Comparison of ENCODE assay signal across 26 cellular contexts in genomic region chr11:73400293-73400692, GRCh38. TPM values are rescaled to one million over a fixed set of nuclear protein-coding genes. Genes with fewer than 3 reads are reported as not detected.
DNase-seq lines count a peak whose midpoint lies in the region; ATAC-seq and TF ChIP-seq lines count a peak whose summit lies in the region.
"Had no signal": no experiment of that assay in that cellular context is flagged by ENCODE, and none has a peak within 500 bp of the region (broad histone marks: within the 10 kb centered on the region; RNA-seq: fewer than 3 reads in every experiment).

No MANE protein-coding gene starts in this region.

- H3K27me3 Mint-ChIP-seq in CD4-positive, alpha-beta memory T cell = no peaks in the 10 kb centered on the region
- no peaks in the 10 kb centered on the region for H3K27me3 Mint-ChIP-seq in central memory CD8-positive, alpha-beta T cell
- H3K27me3 Mint-ChIP-seq in T-cell = no peaks in the 10 kb centered on the region
- H3K27me3 Mint-ChIP-seq: activated naive CD4-positive, alpha-beta T cell treated with anti-CD3 and anti-CD28 coated beads, Interleukin-2, amount 50 U/mL, for 24 hours; CD4-positive, alpha-beta T cell; dendritic cell treated with granulocyte-macrophage colony-stimulating factor and Interleukin-4, amounts not matched to agents 40 ng/mL and 50 ng/mL, for 4 days had no signal

- intact Hi-C loops in CD4-positive, alpha-beta memory T cell (cut with micrococcal nuclease) = no loop called here
- intact Hi-C loops in body of pancreas (cut with DNase I) = no loop called here

- H3K18ac ChIP-seq in trophoblast cell (ENCODE audit: low read length) = no peak overlapping the region

- H3K9ac ChIP-seq in trophoblast cell (ENCODE audit: low read length) = no peak overlapping the region
- H3K9ac ChIP-seq: GM23248 had no signal

- no peak overlapping the region for H3K4me3 Mint-ChIP-seq in CD4-positive, alpha-beta memory T cell
- H3K4me3 Mint-ChIP-seq in central memory CD8-positive, alpha-beta T cell = no peak overlapping the region
- H3K4me3 Mint-ChIP-seq in T-cell = no peak overlapping the region
- H3K4me3 Mint-ChIP-seq: activated naive CD4-positive, alpha-beta T cell treated with anti-CD3 and anti-CD28 coated beads, Interleukin-2, amount 50 U/mL, for 24 hours; CD4-positive, alpha-beta T cell; dendritic cell treated with granulocyte-macrophage colony-stimulating factor and Interleukin-4, amounts not matched to agents 40 ng/mL and 50 ng/mL, for 4 days had no signal

- peaks cover 0 to 12% (median under 1%) of the 10 kb centered on the region in 4 donors for H3K4me1 Mint-ChIP-seq in CD4-positive, alpha-beta memory T cell
- peaks cover 6% of the 10 kb centered on the region for H3K4me1 Mint-ChIP-seq in central memory CD8-positive, alpha-beta T cell
- H3K4me1 Mint-ChIP-seq in T-cell = peaks cover 0 to 6% (median 0%) of the 10 kb centered on the region in 3 donors
- H3K4me1 Mint-ChIP-seq: activated naive CD4-positive, alpha-beta T cell treated with anti-CD3 and anti-CD28 coated beads, Interleukin-2, amount 50 U/mL, for 24 hours had no signal

- no peaks in the 10 kb centered on the region for H3K9me3 ChIP-seq in CD4-positive, alpha-beta memory T cell (ENCODE audit: control insufficient read depth in 1 of 2, low read length in 2 of 2)
- peaks cover 3% of the 10 kb centered on the region for H3K9me3 ChIP-seq in trophoblast cell (ENCODE audit: insufficient read depth, low read depth, low read length)
- no peaks in the 10 kb centered on the region for H3K9me3 ChIP-seq in body of pancreas
- H3K9me3 ChIP-seq: SJSA1, spleen, thoracic aorta had no signal

- no peak for TF ChIP-seq CTCF in body of pancreas (IDR thresholded peaks at IDR 0.05)

- no peak overlapping the region for H3K14ac ChIP-seq in trophoblast cell (ENCODE audit: low read length)

- no peak overlapping the region for H4K12ac ChIP-seq in trophoblast cell (ENCODE audit: low read depth, low read length)

- ATAC-seq in central memory CD8-positive, alpha-beta T cell (replicated peaks; ENCODE audit: extremely low read depth, poor library complexity, severe bottlenecking) = no peak
- ATAC-seq in body of pancreas (no peak), T-cell (replicated peaks in 1 of 4) (no peak)

- DNase-seq in CD4-positive, alpha-beta memory T cell = no peak
- peak; percentile 20 for DNase-seq in H7
- DNase-seq in central memory CD8-positive, alpha-beta T cell (ENCODE audit: low spot score in 2 of 2) = no peak
- no peak for DNase-seq in trophoblast cell
- no peak for DNase-seq in body of pancreas
- DNase-seq in SK-N-DZ (ENCODE audit: low spot score) = no peak
- DNase-seq in T-cell = no peak
- DNase-seq: activated CD4-positive, alpha-beta T cell treated with anti-CD3 and anti-CD28 coated beads for 48 hours; anterior cingulate cortex; caudate nucleus; CD4-positive, alpha-beta T cell; DMS153; GM23248; Karpas-422; kidney glomerular epithelial cell; NCI-H2171 treated with DMSO at 0.1 percent for 48 hours; NCI-H524 treated with DMSO at 0.1 percent for 48 hours; retina; spleen; stimulated activated CD4-positive, alpha-beta T cell treated with anti-CD3 and anti-CD28 coated beads, Interleukin-2, amount 100 ng/mL, for 48 hours; stimulated activated naive CD4-positive, alpha-beta T cell treated with Interleukin-2 at 50 U/mL for 16 hours had no signal

- no peak overlapping the region for H2AFZ ChIP-seq in trophoblast cell (ENCODE audit: insufficient read depth, low read length, poor library complexity)
- H2AFZ ChIP-seq: GM23248 had no signal

- CTCF ChIA-PET in CD4-positive, alpha-beta memory T cell (lab: Charles Lee; ENCODE audit: partially characterized antibody) = interaction anchor here (1.3 to 6.0 kb wide), 2 partner anchors 49 to 261 kb away, joined by 7 to 42 read pairs; no protein-coding TSS in a partner anchor
- CTCF ChIA-PET in T-cell (lab: Charles Lee) = interaction anchor here in 1 of 2 donors (0.6 to 3.1 kb wide), 3 partner anchors 10 to 49 kb away, joined by 3 to 11 read pairs (median 3); no protein-coding TSS in a partner anchor

- POLR2A ChIA-PET in CD4-positive, alpha-beta memory T cell (lab: Charles Lee; ENCODE audit: partially characterized antibody) = no interaction called here
- POLR2A ChIA-PET in T-cell (lab: Charles Lee) = no interaction called here

- H3K4me2 ChIP-seq in trophoblast cell (ENCODE audit: low read length) = no peak overlapping the region

- H3K79me1 ChIP-seq in trophoblast cell (ENCODE audit: low read length) = peaks cover 6% of the 10 kb centered on the region

- H2AK5ac ChIP-seq in trophoblast cell (ENCODE audit: low read length) = no peak overlapping the region

- H2BK120ac ChIP-seq in trophoblast cell (ENCODE audit: insufficient read depth, low read length, poor library complexity) = no peak overlapping the region

- peaks cover 2% of the 10 kb centered on the region for H3K79me2 ChIP-seq in trophoblast cell (ENCODE audit: control insufficient read depth, insufficient read depth, low read length, poor library complexity)

- no CpG with 5 or more reads among the region's 6 CpGs for WGBS in trophoblast cell (ENCODE audit: extremely low coverage, insufficient coverage, insufficient read length)
- 89 to 95% methylated on average over 6 of the region's 6 CpGs for WGBS in body of pancreas, 2 donors

- no peaks in the 10 kb centered on the region for H3K36me3 ChIP-seq in CD4-positive, alpha-beta memory T cell (ENCODE audit: insufficient read depth, low read length)
- H3K36me3 ChIP-seq in H7 (replicated peaks; ENCODE audit: control insufficient read depth, insufficient read depth, low read length) (no peaks in the 10 kb centered on the region), trophoblast cell (ENCODE audit: control insufficient read depth in 1 of 2, insufficient read depth in 2 of 2, low read length in 2 of 2) (peaks cover 11 to 23% of the 10 kb centered on the region in 2 experiments), body of pancreas (replicated peaks in 1 of 2; ENCODE audit: insufficient read depth in 1 of 2, low read depth in 2 of 2) (no peaks in the 10 kb centered on the region)
- H3K36me3 ChIP-seq: thoracic aorta had no signal

- no peak overlapping the region for H3K23ac ChIP-seq in trophoblast cell (ENCODE audit: low read length)

- peaks cover 3 to 17% of the 10 kb centered on the region in 2 donors for H3K36me3 Mint-ChIP-seq in CD4-positive, alpha-beta memory T cell
- peaks cover 37% of the 10 kb centered on the region for H3K36me3 Mint-ChIP-seq in central memory CD8-positive, alpha-beta T cell (ENCODE audit: insufficient read depth)
- H3K36me3 Mint-ChIP-seq in T-cell = peaks cover 4% of the 10 kb centered on the region

- H3K27ac Mint-ChIP-seq in CD4-positive, alpha-beta memory T cell = peak overlapping the region in 5 of 7 donors; percentile 41 to 79 (median 52)
- peak overlapping the region; percentile 54 for H3K27ac Mint-ChIP-seq in central memory CD8-positive, alpha-beta T cell (ENCODE audit: low read depth)
- H3K27ac Mint-ChIP-seq in T-cell = peak overlapping the region in 1 of 2 donors; percentile 58

- H4K8ac ChIP-seq in trophoblast cell (ENCODE audit: low read depth, low read length) = no peak overlapping the region

- H2BK12ac ChIP-seq in trophoblast cell (ENCODE audit: low read length) = no peak overlapping the region

- no peaks in the 10 kb centered on the region for H3K27me3 ChIP-seq in CD4-positive, alpha-beta memory T cell (ENCODE audit: insufficient read depth, low read length)
- H3K27me3 ChIP-seq in H7 (ENCODE audit: control insufficient read depth, insufficient read depth, low read length) = no peaks in the 10 kb centered on the region
- H3K27me3 ChIP-seq in trophoblast cell (ENCODE audit: insufficient read depth, low read length) = no peaks in the 10 kb centered on the region
- no peaks in the 10 kb centered on the region for H3K27me3 ChIP-seq in body of pancreas
- H3K27me3 ChIP-seq: SJSA1, spleen had no signal

- peak overlapping the region; percentile 2 for H2BK5ac ChIP-seq in trophoblast cell (ENCODE audit: low read depth, low read length, poor library complexity)

- no peaks in the 10 kb centered on the region for H3K4me1 ChIP-seq in CD4-positive, alpha-beta memory T cell (ENCODE audit: insufficient read depth, low read length)
- peaks cover 4 to 14% of the 10 kb centered on the region in 2 experiments for H3K4me1 ChIP-seq in trophoblast cell (ENCODE audit: control insufficient read depth in 1 of 2, insufficient read depth in 2 of 2, low read length in 2 of 2)
- H3K4me1 ChIP-seq in body of pancreas = no peaks in the 10 kb centered on the region

- H3K4ac ChIP-seq in trophoblast cell (ENCODE audit: low read depth, low read length) = no peak overlapping the region

- H3K4me3 ChIP-seq in CD4-positive, alpha-beta memory T cell (ENCODE audit: low read length in 2 of 2) = no peak overlapping the region
- no peak overlapping the region for H3K4me3 ChIP-seq in H7 (ENCODE audit: insufficient read depth, low read depth, low read length)
- peak overlapping the region; percentile 14 for H3K4me3 ChIP-seq in trophoblast cell (ENCODE audit: low read depth, low read length)
- H3K4me3 ChIP-seq in body of pancreas = no peak overlapping the region
- H3K4me3 ChIP-seq: GM23248, lung, SJSA1, spleen, thoracic aorta had no signal

- H4K91ac ChIP-seq in trophoblast cell (ENCODE audit: low read depth, low read length) = peak overlapping the region; percentile 1

- no peak overlapping the region for H3K27ac ChIP-seq in CD4-positive, alpha-beta memory T cell (ENCODE audit: low read depth, low read length)
- H3K27ac ChIP-seq in trophoblast cell (ENCODE audit: low read depth, low read length) = no peak overlapping the region
- no peak overlapping the region for H3K27ac ChIP-seq in body of pancreas
- H3K27ac ChIP-seq: GM23248, SJSA1, thoracic aorta had no signal

- no peak for TF ChIP-seq POLR2A in body of pancreas (IDR thresholded peaks at IDR 0.05)

- H3K9me3 Mint-ChIP-seq in CD4-positive, alpha-beta memory T cell = no peaks in the 10 kb centered on the region
- H3K9me3 Mint-ChIP-seq in central memory CD8-positive, alpha-beta T cell = no peaks in the 10 kb centered on the region
- no peaks in the 10 kb centered on the region for H3K9me3 Mint-ChIP-seq in T-cell
- H3K9me3 Mint-ChIP-seq: activated naive CD4-positive, alpha-beta T cell treated with anti-CD3 and anti-CD28 coated beads, Interleukin-2, amount 50 U/mL, for 24 hours; CD4-positive, alpha-beta T cell; dendritic cell treated with granulocyte-macrophage colony-stimulating factor and Interleukin-4, amounts not matched to agents 40 ng/mL and 50 ng/mL, for 4 days had no signal

RNA-seq across cellular contexts. Expression of gene RELT, which starts 24.1 kb away (rescaled TPM):
- total RNA-seq in CD4-positive, alpha-beta memory T cell = 10 to 100 TPM; 12.1 to 12.9 TPM
- 1 to 10 TPM; 2.2 to 5.2 TPM for polyA plus RNA-seq in CD4-positive, alpha-beta memory T cell
- 6.4 and 8.3 TPM in 2 replicates for total RNA-seq in H7 (2014; rRNA removed; shearing (Covaris generic))
- 24.5 and 27.6 TPM in 2 replicates for polyA plus RNA-seq in trophoblast cell (2013)
- total RNA-seq in body of pancreas (under 1 TPM; 0.33 to 0.52 TPM), T-cell (100 to 1,000 TPM in 1 of 5 donors, 10 to 100 TPM in 4; 15.6 to 113 (median 19.9) TPM)
- 14.9 and 15.9 TPM in 2 replicates for polyA plus RNA-seq in SK-N-DZ (2014; cell fraction: cytosol; rRNA removed)
- polyA plus RNA-seq in SK-N-DZ (2014; cell fraction: nucleus; rRNA removed) = 39.1 and 40.6 TPM in 2 replicates
